In genomic region chr2:104902317-104902716, GRCh38 we compare ENCODE assay signal across 18 cellular contexts. TPM values are rescaled to one million over a fixed set of nuclear protein-coding genes. Genes with fewer than 3 reads are reported as not detected.
DNase-seq lines count a peak whose midpoint lies in the region; ATAC-seq and TF ChIP-seq lines count a peak whose summit lies in the region.
"Had no signal": no experiment of that assay in that cellular context is flagged by ENCODE, and none has a peak within 500 bp of the region (broad histone marks: within the 10 kb centered on the region; RNA-seq: fewer than 3 reads in every experiment).

No MANE protein-coding gene starts in this region.

- no peaks in the 10 kb centered on the region for H3K79me2 ChIP-seq in neural cell (replicated peaks; ENCODE audit: insufficient read depth, low read length)

- peak overlapping the region; percentile 12 for H3K4me2 ChIP-seq in neural cell (ENCODE audit: low read length)
- H3K4me2 ChIP-seq: GM23338 had no signal

- no peaks in the 10 kb centered on the region for H4K20me1 ChIP-seq in neural cell (ENCODE audit: insufficient read depth)

- H3K36me3 ChIP-seq in endocrine pancreas (ENCODE audit: control insufficient read depth, insufficient read depth, low read length) (no peaks in the 10 kb centered on the region), neural cell (ENCODE audit: insufficient read depth, low read length) (no peaks in the 10 kb centered on the region)

- H3K9me3 ChIP-seq in endocrine pancreas (ENCODE audit: control insufficient read depth, low read length) (no peaks in the 10 kb centered on the region), neural cell (ENCODE audit: low read length) (no peaks in the 10 kb centered on the region)
- H3K9me3 ChIP-seq: Caco-2 had no signal

- H3K27ac ChIP-seq in neural cell (ENCODE audit: low read length), result peak overlapping the region; percentile 60

- intact Hi-C loops in left colon (cut with DNase I, micrococcal nuclease), result no loop called here

- H3K4me3 ChIP-seq in endocrine pancreas (ENCODE audit: control insufficient read depth, insufficient read depth, low read length) (peak overlapping the region; percentile 39), neural cell (ENCODE audit: low read length) (no peak overlapping the region)
- H3K4me3 ChIP-seq: GM23338 had no signal

- H3F3A ChIP-seq in neural cell (ENCODE audit: insufficient read depth, low read length, poor library complexity, severe bottlenecking), result no peaks in the 10 kb centered on the region

- no peak for TF ChIP-seq EP300 in neural cell (conservative IDR thresholded peaks at IDR 0.05; ENCODE audit: poor library complexity, severe bottlenecking)

- no peaks in the 10 kb centered on the region for H3K9me2 ChIP-seq in neural cell (ENCODE audit: insufficient read depth, low read length)

- H2AFZ ChIP-seq in neural cell (ENCODE audit: low read depth, low read length), result no peak overlapping the region

- H3K27me3 ChIP-seq in endocrine pancreas (ENCODE audit: control insufficient read depth, insufficient read depth, low read length) (no peaks in the 10 kb centered on the region), neural cell (ENCODE audit: insufficient read depth, low read depth, low read length) (no peaks in the 10 kb centered on the region)

- ATAC-seq in left colon (peak; percentile 79), GM18520 (IDR thresholded peaks at IDR 0.05; ENCODE audit: unreplicated experiment) (no peak)
- ATAC-seq: CD8-positive, alpha-beta T cell; HCT116 had no signal

- no peak for TF ChIP-seq RAD21 in neural cell (conservative IDR thresholded peaks at IDR 0.05)

- TF ChIP-seq CTCF in neural cell (IDR thresholded peaks at IDR 0.05; ENCODE audit: poor library complexity, severe bottlenecking), result no peak

- no peak for DNase-seq in left colon
- no peak for DNase-seq in T-helper 9 cell
- DNase-seq in SKM-1 treated with dmso at 0.1 percent for 144 hours (lab: John Stamatoyannopoulos, UW; ENCODE audit: unreplicated experiment), result no peak
- DNase-seq in putamen (ENCODE audit: low spot score), result no peak
- DNase-seq: C1 segment of cervical spinal cord; Caco-2; CD8-positive, alpha-beta T cell; DMS153; DND-41; H9 had no signal

- peaks cover 18% of the 10 kb centered on the region for H3K4me1 ChIP-seq in endocrine pancreas (ENCODE audit: control insufficient read depth, insufficient read depth, low read length)
- H3K4me1 ChIP-seq: Caco-2 had no signal

- H3K9ac ChIP-seq in endocrine pancreas (ENCODE audit: control insufficient read depth, insufficient read depth, low read length) (peak overlapping the region; percentile 11), neural cell (ENCODE audit: low read length) (no peak overlapping the region)

TF ChIP-seq in neural cell, 6 proteins besides CTCF, POLR2A, EP300 and RAD21:
- TF ChIP-seq POLR2AphosphoS5 (IDR thresholded peaks at IDR 0.05) (no peak), MXI1 (conservative IDR thresholded peaks at IDR 0.05; ENCODE audit: poor library complexity, severe bottlenecking) (no peak), EZH2 (IDR thresholded peaks at IDR 0.05; ENCODE audit: borderline replicate concordance, insufficient read depth, low read length, poor library complexity, severe bottlenecking) (no peak), TAF1 (IDR thresholded peaks at IDR 0.05; ENCODE audit: low read depth) (no peak), SMC3 (conservative IDR thresholded peaks at IDR 0.05; ENCODE audit: poor library complexity) (no peak), REST (IDR thresholded peaks at IDR 0.05; ENCODE audit: borderline replicate concordance) (no peak)

RNA-seq across cellular contexts. Expression of gene POU3F3, which starts 48.4 kb away (rescaled TPM):
- under 1 TPM; 0.15 to 0.34 TPM for total RNA-seq in left colon
- polyA plus RNA-seq in neural cell, result 69.3 and 72.0 TPM in 2 replicates
- polyA minus RNA-seq in neural cell, result 136 and 152 TPM in 2 replicates
- total RNA-seq: A172; A673; Caco-2; CD8-positive, alpha-beta T cell; H9 had no signal
- polyA plus RNA-seq: BJ had no signal
